10 cellular contexts compared by ENCODE assay signal in the genomic region with DNA sequence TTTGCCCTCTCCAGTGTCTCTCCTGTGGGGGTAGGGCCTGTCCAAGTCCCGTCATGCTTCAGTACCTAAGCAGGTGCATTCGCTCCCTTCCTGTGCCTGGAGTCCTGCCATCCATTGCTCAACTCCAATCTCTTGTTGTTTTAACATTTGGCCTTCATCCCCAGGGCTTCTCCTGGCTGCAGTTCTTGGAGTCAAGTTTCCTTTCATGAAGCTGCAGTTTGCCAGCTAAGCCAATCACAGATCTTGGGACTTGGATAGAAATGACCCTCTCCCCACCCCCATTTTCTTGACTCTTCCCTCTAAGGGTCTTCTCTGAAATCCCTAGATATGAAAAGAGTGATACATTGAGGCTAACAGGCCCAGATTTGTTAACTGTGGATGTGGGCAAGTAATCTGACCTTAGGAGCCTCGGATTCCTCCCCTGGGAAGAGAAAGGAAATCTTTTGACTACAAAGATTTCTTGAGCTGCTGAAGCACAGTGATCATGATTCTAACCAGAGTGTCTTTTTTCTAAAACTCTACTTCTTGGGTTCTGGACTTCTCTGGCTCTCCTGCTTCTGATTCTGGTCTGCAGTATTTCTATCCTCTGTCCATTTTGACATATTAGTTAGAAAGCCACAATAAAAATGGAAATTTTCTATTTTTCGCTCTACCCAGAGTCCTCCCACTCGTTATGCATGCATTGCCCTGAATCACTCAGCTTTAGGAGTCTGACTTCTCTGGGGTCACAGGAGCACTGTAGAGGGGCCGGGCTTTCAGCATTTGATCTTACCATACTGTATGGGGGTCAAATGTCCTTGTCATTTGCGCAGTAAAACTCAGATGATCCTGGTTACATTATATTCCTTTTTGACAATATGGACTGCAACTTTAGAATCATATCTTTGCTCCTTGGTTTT.
DNase-seq lines count a peak whose midpoint lies in the region; ATAC-seq and TF ChIP-seq lines count a peak whose summit lies in the region.
"Had no signal": no experiment of that assay in that cellular context is flagged by ENCODE, and none has a peak within 500 bp of the region (broad histone marks: within the 10 kb centered on the region; RNA-seq: fewer than 3 reads in every experiment).

No MANE protein-coding gene starts in this region.

- H3K27ac ChIP-seq in left lung (peak overlapping the region; percentile 33 to 60), substantia nigra (ENCODE audit: low read depth, low read length, poor library complexity, severe bottlenecking) (no peak overlapping the region)
- H3K27ac ChIP-seq: tibial nerve had no signal

- H3K27me3 ChIP-seq in left lung: no peaks in the 10 kb centered on the region
- H3K27me3 ChIP-seq: tibial nerve had no signal

- TF ChIP-seq CTCF in left lung (IDR thresholded peaks at IDR 0.05): no peak

- H3K9me3 ChIP-seq in left lung: no peaks in the 10 kb centered on the region
- H3K9me3 ChIP-seq: tibial nerve had no signal

- peaks cover 3 to 4% of the 10 kb centered on the region in 2 donors for H3K4me1 ChIP-seq in left lung

- ATAC-seq in Right ventricle myocardium superior (ENCODE audit: poor library complexity) (peak; percentile 90), left lung (peak; percentile 81), GM19328 (IDR thresholded peaks at IDR 0.05; ENCODE audit: unreplicated experiment) (no peak), HG02938 (IDR thresholded peaks at IDR 0.05; ENCODE audit: unreplicated experiment) (no peak)

- no peak overlapping the region for H3K4me3 ChIP-seq in left lung
- H3K4me3 ChIP-seq: tibial nerve had no signal

- intact Hi-C loops in Right ventricle myocardium superior (cut with DNase I): no loop called here
- intact Hi-C loops in cardiac septum (cut with DNase I): no loop called here
- intact Hi-C loops in left lung (cut with DNase I): no loop called here

- no peaks in the 10 kb centered on the region for H3K36me3 ChIP-seq in left lung
- H3K36me3 ChIP-seq: tibial nerve had no signal

- DNase-seq in Right ventricle myocardium superior: peak; percentile 69
- DNase-seq in cardiac septum (ENCODE audit: low spot score): no peak
- peak; percentile 64 for DNase-seq in amniotic epithelial cell (ENCODE audit: low read depth)
- peak in 1 of 2 donors; percentile 87 for DNase-seq in left lung
- DNase-seq in substantia nigra (lab: John Stamatoyannopoulos, UW): no peak
- DNase-seq in NK-92 (lab: John Stamatoyannopoulos, UW; ENCODE audit: unreplicated experiment): no peak
- DNase-seq: effector CD4-positive, alpha-beta T cell had no signal

Comparison
In these comparisons a context has a peak if more than half of its experiments do, and no peak if none do; other contexts are left out.
1. DNase-seq: peak in Right ventricle myocardium superior (single experiment) and amniotic epithelial cell (single experiment); none in cardiac septum (single experiment), substantia nigra (0 of 49) and NK-92 (single experiment).
2. ATAC-seq: peak in Right ventricle myocardium superior (single experiment) and left lung (single experiment); none in GM19328 (single experiment) and HG02938 (single experiment).